ENCODE assay signal across 23 cellular contexts in the genomic region with DNA sequence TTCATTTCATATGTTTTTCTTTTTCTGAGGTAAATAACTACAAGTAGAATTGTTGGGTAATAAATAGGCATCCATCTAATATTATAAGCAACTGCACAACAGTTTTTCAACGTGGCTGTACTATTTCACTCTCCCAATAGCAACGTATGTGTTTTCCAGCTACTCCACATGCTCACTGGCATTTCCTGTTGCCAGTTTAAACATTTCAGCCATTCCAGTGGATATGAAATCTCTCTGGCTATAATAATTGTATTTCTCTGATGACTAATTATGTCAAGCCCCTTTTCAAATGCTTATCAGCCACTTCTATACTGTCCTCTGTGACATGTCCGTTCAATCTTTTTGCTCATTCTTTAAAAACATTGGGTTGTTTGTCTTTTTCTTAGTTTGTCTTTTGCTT. TPM values are rescaled to one million over a fixed set of nuclear protein-coding genes. Genes with fewer than 3 reads are reported as not detected.
DNase-seq lines count a peak whose midpoint lies in the region; ATAC-seq and TF ChIP-seq lines count a peak whose summit lies in the region.
"Had no signal": no experiment of that assay in that cellular context is flagged by ENCODE, and none has a peak within 500 bp of the region (broad histone marks: within the 10 kb centered on the region; RNA-seq: fewer than 3 reads in every experiment).

No MANE protein-coding gene starts in this region.

- POLR2A ChIA-PET in PC-3 (lab: Charles Lee; ENCODE audit: unreplicated experiment): no interaction called here
- POLR2A ChIA-PET in activated CD4-positive, alpha-beta memory T cell treated with anti-CD3 and anti-CD28 coated beads for 36 hours (lab: Charles Lee): no interaction called here

- H3K4me3 ChIP-seq in PC-3 (ENCODE audit: low read length): no peak overlapping the region
- H3K4me3 ChIP-seq in cardiac fibroblast (replicated peaks in 1 of 2; ENCODE audit: low read depth in 2 of 2, low read length in 2 of 2): no peak overlapping the region
- H3K4me3 ChIP-seq in fibroblast of villous mesenchyme (ENCODE audit: low read depth, low read length): no peak overlapping the region
- H3K4me3 ChIP-seq: hepatocyte, SJCRH30, uterus had no signal

- no peaks in the 10 kb centered on the region for H3K9me3 Mint-ChIP-seq in activated CD4-positive, alpha-beta memory T cell treated with anti-CD3 and anti-CD28 coated beads for 36 hours

- no TSS peak for BruUV-seq in PC-3 (replicated peaks; lab: Mats Ljungman, UMichigan)

- no peaks in the 10 kb centered on the region for H3F3A ChIP-seq in PC-3 (ENCODE audit: low read length, unreplicated experiment)

- no peak overlapping the region for H3K27ac ChIP-seq in PC-3 (ENCODE audit: low read length)
- H3K27ac ChIP-seq: 22Rv1, hepatocyte, neutrophil, SJCRH30, uterus, VCaP had no signal

- H3K4me3 Mint-ChIP-seq in activated CD4-positive, alpha-beta memory T cell treated with anti-CD3 and anti-CD28 coated beads for 36 hours: no peak overlapping the region

- no peaks in the 10 kb centered on the region for H3K9me3 ChIP-seq in PC-3 (ENCODE audit: low read length)
- H3K9me3 ChIP-seq: BE2C, neutrophil, SJCRH30, uterus had no signal

- ATAC-seq in PC-3: no peak
- no peak for ATAC-seq in GM21528 (IDR thresholded peaks at IDR 0.05; ENCODE audit: low FRiP score, unreplicated experiment)
- no peak for ATAC-seq in Right ventricle myocardium inferior

- H3K27me3 ChIP-seq in PC-3 (ENCODE audit: low read length): no peaks in the 10 kb centered on the region
- H3K27me3 ChIP-seq: BE2C, hepatocyte, neutrophil, SJCRH30, uterus had no signal

- H3K9me2 ChIP-seq in PC-3 (replicated peaks; ENCODE audit: low read length): no peaks in the 10 kb centered on the region

- H3K36me3 Mint-ChIP-seq in activated CD4-positive, alpha-beta memory T cell treated with anti-CD3 and anti-CD28 coated beads for 36 hours: no peaks in the 10 kb centered on the region

- H3K4me1 ChIP-seq in PC-3 (ENCODE audit: insufficient read depth, low read length): peaks cover 15% of the 10 kb centered on the region; the same call in 1 of the 2 replicates
- H3K4me1 ChIP-seq: BE2C, uterus had no signal

- intact Hi-C loops in PC-3 (cut with micrococcal nuclease): no loop called here
- intact Hi-C loops in Right ventricle myocardium inferior (cut with DNase I): no loop called here
- intact Hi-C loops in activated CD4-positive, alpha-beta memory T cell treated with anti-CD3 and anti-CD28 coated beads for 36 hours (cut with micrococcal nuclease): no loop called here

- no peak overlapping the region for H3K27ac Mint-ChIP-seq in activated CD4-positive, alpha-beta memory T cell treated with anti-CD3 and anti-CD28 coated beads for 36 hours

- no peaks in the 10 kb centered on the region for H3K36me3 ChIP-seq in PC-3 (ENCODE audit: low read depth, low read length)
- H3K36me3 ChIP-seq: BE2C, neutrophil, SJCRH30, uterus had no signal

- H3K9ac ChIP-seq in PC-3 (ENCODE audit: low read length): no peak overlapping the region

- H3K4me1 Mint-ChIP-seq in activated CD4-positive, alpha-beta memory T cell treated with anti-CD3 and anti-CD28 coated beads for 36 hours (ENCODE audit: low read depth): peaks cover 15% of the 10 kb centered on the region

- H3K4me2 ChIP-seq in PC-3 (ENCODE audit: low read length): no peak overlapping the region
- H3K4me2 ChIP-seq: hepatocyte had no signal

- CTCF ChIA-PET in PC-3 (lab: Charles Lee): no interaction called here
- CTCF ChIA-PET in activated CD4-positive, alpha-beta memory T cell treated with anti-CD3 and anti-CD28 coated beads for 36 hours (lab: Charles Lee): interaction anchor here (1.3 kb wide), 1 partner anchor 8 kb away, joined by 4 read pairs; no protein-coding TSS in a partner anchor

- H3K79me2 ChIP-seq in PC-3 (ENCODE audit: low read length): no peaks in the 10 kb centered on the region
- H3K79me2 ChIP-seq: hepatocyte had no signal

- TF ChIP-seq CTCF in PC-3 (conservative IDR thresholded peaks at IDR 0.05; ENCODE audit: low read depth, low read length) (no peak), cardiac fibroblast (IDR thresholded peaks at IDR 0.05; ENCODE audit: low read depth, low read length) (no peak), fibroblast of villous mesenchyme (IDR thresholded peaks at IDR 0.05; ENCODE audit: insufficient read depth, low read depth, low read length) (no peak)

- H3K27me3 Mint-ChIP-seq in activated CD4-positive, alpha-beta memory T cell treated with anti-CD3 and anti-CD28 coated beads for 36 hours: peaks cover 6% of the 10 kb centered on the region

- no peaks in the 10 kb centered on the region for H4K20me1 ChIP-seq in PC-3 (ENCODE audit: low read length)

- DNase-seq in A172 (ENCODE audit: low spot score): peak; percentile 19
- DNase-seq in PC-3: no peak
- DNase-seq in cardiac fibroblast (ENCODE audit: low read depth in 2 of 2): peak; percentile 78 to 80
- peak; percentile 73 for DNase-seq in fibroblast of villous mesenchyme (ENCODE audit: low read depth)
- no peak for DNase-seq in Right ventricle myocardium inferior (ENCODE audit: missing footprints)
- DNase-seq in activated CD4-positive, alpha-beta memory T cell treated with anti-CD3 and anti-CD28 coated beads for 36 hours: no peak
- DNase-seq in mesenteric fat pad (ENCODE audit: low spot score): no peak
- DNase-seq: activated CD4-positive, alpha-beta T cell treated with anti-CD3 and anti-CD28 coated beads, Interleukin-2, amount 50 U/mL, for 1 hour; activated CD8-positive, alpha-beta memory T cell treated with anti-CD3 and anti-CD28 coated beads, Interleukin-2, amount 50 U/mL, for 48 hours; amniotic stem cell; BE2C; effector memory CD4-positive, alpha-beta T cell; NCI-H1436 treated with DMSO at 0.1 percent for 48 hours; NCI-H2171; NCI-H748 treated with DMSO at 0.1 percent for 48 hours; SJCRH30; stimulated activated CD8-positive, alpha-beta memory T cell treated with anti-CD3 and anti-CD28 coated beads, Interleukin-4, amount 100 ng/mL, for 48 hours; uterus had no signal

- H2AFZ ChIP-seq in PC-3 (ENCODE audit: low read length): peak overlapping the region; percentile 16; the same call in 1 of the 2 replicates
- H2AFZ ChIP-seq: hepatocyte had no signal

RNA-seq across cellular contexts. Expression of a gene that starts 26.8 kb away (rescaled TPM):
- total RNA-seq in A172 (2014; rRNA removed; shearing (Covaris generic)): not detected in 2 replicates
- total RNA-seq in PC-3 (2014; rRNA removed) (not detected in 2 replicates), fibroblast of villous mesenchyme (0.32 and 0.43 TPM in 2 replicates), Right ventricle myocardium inferior (13.6 TPM), mesenteric fat pad (66.9 TPM)
- 10 to 100 TPM; 31.8 to 33.8 TPM for total RNA-seq in activated CD4-positive, alpha-beta memory T cell treated with anti-CD3 and anti-CD28 coated beads for 36 hours

Comparison
In these comparisons a context has a peak if more than half of its experiments do, and no peak if none do; other contexts are left out.
1. DNase-seq: peak in A172 (single experiment), cardiac fibroblast (2 of 2) and fibroblast of villous mesenchyme (single experiment); none in PC-3 (single experiment), Right ventricle myocardium inferior (single experiment), activated CD4-positive, alpha-beta memory T cell treated with anti-CD3 and anti-CD28 coated beads for 36 hours (single experiment) and mesenteric fat pad (single experiment).
2. RNA of a gene that starts 26.8 kb away (total RNA-seq): 66.9 TPM in mesenteric fat pad (single experiment), 31.8 to 33.8 TPM in activated CD4-positive, alpha-beta memory T cell treated with anti-CD3 and anti-CD28 coated beads for 36 hours and 13.6 TPM in Right ventricle myocardium inferior (single experiment); 0.32 to 0.43 TPM in fibroblast of villous mesenchyme, not detected in A172 and not detected in PC-3; every median in the first group is over 10 times any median in the second.